ENCODE assay signal across 27 cellular contexts in genomic region chr13:64305246-64305645, GRCh38.
DNase-seq lines count a peak whose midpoint lies in the region; ATAC-seq and TF ChIP-seq lines count a peak whose summit lies in the region.
"Had no signal": no experiment of that assay in that cellular context is flagged by ENCODE, and none has a peak within 500 bp of the region (broad histone marks: within the 10 kb centered on the region; RNA-seq: fewer than 3 reads in every experiment).

No MANE protein-coding gene starts in this region.

- intact Hi-C loops in IMR-90 (cut with micrococcal nuclease) = no loop called here

- no peak overlapping the region for H3K56ac ChIP-seq in IMR-90 (ENCODE audit: extremely low read depth, insufficient read depth, low read length)

- H3K9me3 ChIP-seq in IMR-90 (ENCODE audit: control insufficient read depth, insufficient read depth, low read length) = no peaks in the 10 kb centered on the region
- H3K9me3 ChIP-seq: A549, BLaER1, pancreas had no signal

- H2AFZ ChIP-seq in IMR-90 (replicated peaks; ENCODE audit: low read length, poor library complexity) = no peak overlapping the region

- no peak overlapping the region for H3K14ac ChIP-seq in IMR-90 (replicated peaks; ENCODE audit: low read depth, low read length)

- H3K9ac ChIP-seq in IMR-90 (ENCODE audit: low read depth, low read length) = no peak overlapping the region
- H3K9ac ChIP-seq: BLaER1 had no signal

- H3K4me3 ChIP-seq in BJ (ENCODE audit: low read depth, low read length) (no peak overlapping the region), IMR-90 (ENCODE audit: insufficient read depth, low read depth, low read length) (no peak overlapping the region), brain microvascular endothelial cell (ENCODE audit: low read depth, low read length) (no peak overlapping the region)
- H3K4me3 ChIP-seq: A549, BLaER1, left ventricle myocardium inferior, pancreas had no signal

- TF ChIP-seq POLR2A in IMR-90 (IDR thresholded peaks at IDR 0.05; ENCODE audit: low read depth, low read length) = no peak

- no peak overlapping the region for H2BK5ac ChIP-seq in IMR-90 (ENCODE audit: low read depth, low read length, poor library complexity, severe bottlenecking)

- no peak overlapping the region for H4K8ac ChIP-seq in IMR-90 (ENCODE audit: low read depth in 2 of 2, low read length in 2 of 2)

- POLR2A ChIA-PET in BJ (lab: Charles Lee) = no interaction called here
- POLR2A ChIA-PET in IMR-90 (lab: Charles Lee; ENCODE audit: unreplicated experiment) = no interaction called here

- BruUV-seq in IMR-90 (replicated peaks; lab: Mats Ljungman, UMichigan) = no TSS peak

- H3K27ac ChIP-seq in IMR-90 (ENCODE audit: insufficient read depth, low read length) (no peak overlapping the region), brain microvascular endothelial cell (no peak overlapping the region)
- H3K27ac ChIP-seq: A549, BLaER1, left ventricle myocardium inferior, pancreas had no signal

- H3K79me1 ChIP-seq in IMR-90 (ENCODE audit: low read depth in 1 of 2, low read length in 2 of 2) = no peaks in the 10 kb centered on the region

- no peak overlapping the region for H2BK20ac ChIP-seq in IMR-90 (ENCODE audit: low read depth, low read length)

- H4K91ac ChIP-seq in IMR-90 (ENCODE audit: insufficient read depth, low read depth, low read length) = no peak overlapping the region

- dilution Hi-C loops in IMR-90 (cut with HindIII; ENCODE audit: low sequenced_read_pairs, unreplicated experiment) = no loop called here

- H3K9me1 ChIP-seq in IMR-90 (ENCODE audit: insufficient read depth, low read length) = no peaks in the 10 kb centered on the region

- H3K36me3 ChIP-seq in BJ (ENCODE audit: control insufficient read depth, insufficient read depth, low read length) (no peaks in the 10 kb centered on the region), IMR-90 (ENCODE audit: control insufficient read depth, insufficient read depth, low read length) (no peaks in the 10 kb centered on the region), brain microvascular endothelial cell (replicated peaks) (no peaks in the 10 kb centered on the region)
- H3K36me3 ChIP-seq: BLaER1, left ventricle myocardium inferior, pancreas had no signal

- H3K27me3 ChIP-seq in BJ (ENCODE audit: control insufficient read depth, insufficient read depth, low read length) (no peaks in the 10 kb centered on the region), IMR-90 (ENCODE audit: control insufficient read depth, insufficient read depth, low read length) (no peaks in the 10 kb centered on the region), brain microvascular endothelial cell (replicated peaks) (no peaks in the 10 kb centered on the region)
- H3K27me3 ChIP-seq: BLaER1, pancreas had no signal

- TF ChIP-seq CTCF in BJ (IDR thresholded peaks at IDR 0.05; ENCODE audit: insufficient read depth, low read depth, low read length) (no peak), IMR-90 (conservative IDR thresholded peaks at IDR 0.05; ENCODE audit: low read depth, low read length) (no peak), brain microvascular endothelial cell (IDR thresholded peaks at IDR 0.05; ENCODE audit: low read depth, low read length, missing control alignments) (no peak)

- no peak overlapping the region for H3K18ac ChIP-seq in IMR-90 (ENCODE audit: low read depth, low read length)

- no peak overlapping the region for H3K4ac ChIP-seq in IMR-90 (ENCODE audit: low read depth, low read length)

- H3K4me2 ChIP-seq in IMR-90 (ENCODE audit: low read depth, low read length) = no peak overlapping the region
- H3K4me2 ChIP-seq: A549, BLaER1 had no signal

- no peak overlapping the region for H2AK9ac ChIP-seq in IMR-90 (replicated peaks; ENCODE audit: low read depth, low read length, poor library complexity)

- no peaks in the 10 kb centered on the region for H3K4me1 ChIP-seq in IMR-90 (ENCODE audit: control insufficient read depth, insufficient read depth, low read length)
- H3K4me1 ChIP-seq: A549, BLaER1, left ventricle myocardium inferior, pancreas had no signal

- H4K5ac ChIP-seq in IMR-90 (ENCODE audit: low read depth, low read length) = no peak overlapping the region

- no peak overlapping the region for H2BK15ac ChIP-seq in IMR-90 (ENCODE audit: low read depth, low read length)

- CTCF ChIA-PET in BJ (lab: Yijun Ruan, JAX) (no interaction called here), IMR-90 (lab: Yijun Ruan, JAX) (interaction anchor here (0.6 to 0.7 kb wide), 2 partner anchors 77 to 305 kb away, joined by 3 to 8 read pairs; no protein-coding TSS in a partner anchor)

- no peaks in the 10 kb centered on the region for H4K20me1 ChIP-seq in IMR-90 (ENCODE audit: insufficient read depth, low read length)
- H4K20me1 ChIP-seq: BLaER1 had no signal

- H2AK5ac ChIP-seq in IMR-90 (ENCODE audit: low read depth, low read length) = no peak overlapping the region

- H3K23ac ChIP-seq in IMR-90 (ENCODE audit: low read depth, low read length) = no peak overlapping the region

- ATAC-seq in IMR-90 (ENCODE audit: low read depth) = no peak
- ATAC-seq: A549; activated naive CD8-positive, alpha-beta T cell treated with anti-CD3 and anti-CD28 coated beads, Interleukin-2, amount 50 U/mL, for 24 hours; pancreas; Right ventricle myocardium inferior; SK-N-SH treated with all-trans-retinoic acid at 6 μM for 48 hours; stimulated activated naive CD8-positive, alpha-beta T cell treated with anti-CD3 and anti-CD28 coated beads, Interleukin-15, Interleukin-2, amounts not matched to agents 100 U/mL and 50 U/mL, for 24 hours had no signal

- in situ Hi-C loops in IMR-90 (cut with MboI; ENCODE audit: low sequenced_read_pairs) = no loop called here
- in situ Hi-C loops in brain microvascular endothelial cell (cut with HindIII; ENCODE audit: low pct_ligation_motif_present, low sequenced_read_pairs) = no loop called here

- peak; percentile 6 for DNase-seq in BJ (ENCODE audit: low read depth)
- DNase-seq in IMR-90 = peak; percentile 58
- peak; percentile 7 for DNase-seq in brain microvascular endothelial cell
- DNase-seq in iris pigment epithelial cell (ENCODE audit: low read depth) = peak; percentile 82
- no peak for DNase-seq in COLO668 (lab: John Stamatoyannopoulos, UW; ENCODE audit: unreplicated experiment)
- no peak for DNase-seq in activated CD4-positive, alpha-beta T cell treated with anti-CD3 and anti-CD28 coated beads, Interleukin-2, amount 50 U/mL, for 1 hour
- DNase-seq in activated CD4-positive, alpha-beta T cell treated with anti-CD3 and anti-CD28 coated beads for 1 hour = no peak
- DNase-seq in NCI-H187 (lab: John Stamatoyannopoulos, UW) = no peak
- DNase-seq: activated CD4-positive, alpha-beta T cell treated with anti-CD3 and anti-CD28 coated beads, Interleukin-2, amount 50 U/mL, for 48 hours; activated naive CD4-positive, alpha-beta T cell; activated naive CD8-positive, alpha-beta T cell treated with anti-CD3 and anti-CD28 coated beads, Interleukin-2, amount 50 U/mL, for 24 hours; activated T-cell treated with anti-CD3 and anti-CD28 coated beads, Interleukin-2, amount 50 U/mL, for 48 hours; head of caudate nucleus; islet precursor cell; left ventricle myocardium inferior; mesendoderm; NCI-H1417 treated with DMSO at 0.1 percent for 48 hours; NCI-H345; NCI-H69; pancreas; retina; stimulated activated CD4-positive, alpha-beta T cell treated with anti-CD3 and anti-CD28 coated beads, Interleukin-1b, Interleukin-23, amount 100 ng/mL, for 48 hours; stimulated activated naive CD8-positive, alpha-beta T cell treated with anti-CD3 and anti-CD28 coated beads, Interleukin-15, Interleukin-2, amounts not matched to agents 100 U/mL and 50 U/mL, for 24 hours had no signal

- H2BK120ac ChIP-seq in IMR-90 (ENCODE audit: low read depth, low read length) = no peak overlapping the region

- no peak for TF ChIP-seq RAD21 in IMR-90 (IDR thresholded peaks at IDR 0.05; ENCODE audit: low read length)

TF ChIP-seq in IMR-90, 13 proteins besides CTCF, POLR2A, EP300 and RAD21:
- peak; percentile 50 for TF ChIP-seq CEBPB (IDR thresholded peaks at IDR 0.05; ENCODE audit: low read depth, low read length)
- TF ChIP-seq CHD1 (IDR thresholded peaks at IDR 0.05; ENCODE audit: low read depth, low read length) = no peak
- TF ChIP-seq RFX5 (IDR thresholded peaks at IDR 0.05; ENCODE audit: low read depth, low read length) = no peak
- TF ChIP-seq USF2 (IDR thresholded peaks at IDR 0.05; ENCODE audit: low read depth, low read length) = no peak
- no peak for TF ChIP-seq FOS (IDR thresholded peaks at IDR 0.05; ENCODE audit: low read depth, low read length)

Comparison
In these comparisons a context has a peak if more than half of its experiments do, and no peak if none do; other contexts are left out.
1. DNase-seq: peak in BJ (single experiment), IMR-90 (single experiment), brain microvascular endothelial cell (single experiment) and iris pigment epithelial cell (single experiment); none in COLO668 (single experiment), activated CD4-positive, alpha-beta T cell treated with anti-CD3 and anti-CD28 coated beads, Interleukin-2, amount 50 U/mL, for 1 hour (single experiment), activated CD4-positive, alpha-beta T cell treated with anti-CD3 and anti-CD28 coated beads for 1 hour (single experiment) and NCI-H187 (0 of 2).